Comparison of ENCODE assay signal across 9 cellular contexts in genomic region chr10:70479161-70479531, GRCh38. TPM values are rescaled to one million over a fixed set of nuclear protein-coding genes. Genes with fewer than 3 reads are reported as not detected.
DNase-seq lines count a peak whose midpoint lies in the region; ATAC-seq and TF ChIP-seq lines count a peak whose summit lies in the region.
"Had no signal": no experiment of that assay in that cellular context is flagged by ENCODE, and none has a peak within 500 bp of the region (broad histone marks: within the 10 kb centered on the region; RNA-seq: fewer than 3 reads in every experiment).

No MANE protein-coding gene starts in this region.

- no peaks in the 10 kb centered on the region for H3K9me3 ChIP-seq in CD8-positive, alpha-beta memory T cell (ENCODE audit: low read length)
- no peaks in the 10 kb centered on the region for H3K9me3 ChIP-seq in esophagus (ENCODE audit: control insufficient read depth in 2 of 2, insufficient read depth in 1 of 2, low read depth in 1 of 2, low read length in 1 of 2)
- no peaks in the 10 kb centered on the region for H3K9me3 ChIP-seq in ovary

- H3K27ac Mint-ChIP-seq in CD8-positive, alpha-beta memory T cell: no peak overlapping the region

- no peaks in the 10 kb centered on the region for H3K9me3 Mint-ChIP-seq in CD8-positive, alpha-beta memory T cell

- 41 to 45% methylated on average over 9 of the region's 9 CpGs for WGBS in esophagus, 2 donors
- WGBS in ovary, 3 donors: 13 to 37% (median 24%) methylated on average over 9 of the region's 9 CpGs

- CTCF ChIA-PET in CD8-positive, alpha-beta memory T cell (lab: Charles Lee): no interaction called here

- TF ChIP-seq CTCF in ovary (IDR thresholded peaks at IDR 0.05): no peak

- peaks cover 33 to 52% (median 39%) of the 10 kb centered on the region in 3 donors for H3K4me1 Mint-ChIP-seq in CD8-positive, alpha-beta memory T cell

- no peaks in the 10 kb centered on the region for H3K36me3 ChIP-seq in CD8-positive, alpha-beta memory T cell (ENCODE audit: insufficient read depth, low read length)
- H3K36me3 ChIP-seq in esophagus (ENCODE audit: control insufficient read depth in 2 of 2, insufficient read depth in 2 of 2, low read length in 1 of 2): no peaks in the 10 kb centered on the region
- H3K36me3 ChIP-seq in ovary: no peaks in the 10 kb centered on the region

- no peaks in the 10 kb centered on the region for H3K36me3 Mint-ChIP-seq in CD8-positive, alpha-beta memory T cell

- peaks cover 8% of the 10 kb centered on the region for H3K27me3 ChIP-seq in CD8-positive, alpha-beta memory T cell (ENCODE audit: insufficient read depth, low read length, poor library complexity, severe bottlenecking)
- H3K27me3 ChIP-seq in esophagus (ENCODE audit: control insufficient read depth in 1 of 2, insufficient read depth in 2 of 2, low read length in 2 of 2) (no peaks in the 10 kb centered on the region), ovary (no peaks in the 10 kb centered on the region)

- peaks cover 13 to 31% of the 10 kb centered on the region in 2 donors for H3K27me3 Mint-ChIP-seq in CD8-positive, alpha-beta memory T cell

- no peak for DNase-seq in CD8-positive, alpha-beta memory T cell
- peak; percentile 16 for DNase-seq in NAMALWA (ENCODE audit: low spot score)
- peak in 1 of 5 donors; percentile 53 for DNase-seq in ovary
- no peak for DNase-seq in cerebellar nuclear complex (lab: John Stamatoyannopoulos, UW)
- DNase-seq in NCI-H748 treated with DMSO at 0.1 percent for 48 hours (lab: John Stamatoyannopoulos, UW): no peak
- no peak for DNase-seq in NCI-H510A treated with DMSO at 0.1 percent for 48 hours (lab: John Stamatoyannopoulos, UW)

- no peak overlapping the region for H3K27ac ChIP-seq in CD8-positive, alpha-beta memory T cell (ENCODE audit: low read depth, low read length)
- H3K27ac ChIP-seq in esophagus (ENCODE audit: low read depth in 2 of 2, low read length in 1 of 2): peak overlapping the region; percentile 51 to 60
- peak overlapping the region; percentile 4 to 71 for H3K27ac ChIP-seq in ovary

- no peak for TF ChIP-seq POLR2A in ovary (IDR thresholded peaks at IDR 0.05)

- no peak for ATAC-seq in GM18870 (IDR thresholded peaks at IDR 0.05; ENCODE audit: unreplicated experiment)

- no peak overlapping the region for H3K4me3 ChIP-seq in CD8-positive, alpha-beta memory T cell (ENCODE audit: low read length)
- H3K4me3 ChIP-seq in esophagus (ENCODE audit: low read depth in 1 of 2, low read length in 2 of 2): peak overlapping the region; percentile 52 to 55
- peak overlapping the region; percentile 50 for H3K4me3 ChIP-seq in ovary

- peak overlapping the region; percentile 40 to 86 (median 80) for H3K4me3 Mint-ChIP-seq in CD8-positive, alpha-beta memory T cell

- TF ChIP-seq EP300 in ovary (IDR thresholded peaks at IDR 0.05): no peak

- intact Hi-C loops in ovary (cut with DNase I): no loop called here

- peaks cover 39% of the 10 kb centered on the region for H3K4me1 ChIP-seq in CD8-positive, alpha-beta memory T cell (ENCODE audit: insufficient read depth, low read length)
- H3K4me1 ChIP-seq in esophagus (ENCODE audit: control insufficient read depth in 2 of 2, insufficient read depth in 2 of 2, low read length in 1 of 2) (peaks cover 4 to 27% of the 10 kb centered on the region in 2 donors), ovary (ENCODE audit: insufficient read depth) (peaks cover 28% of the 10 kb centered on the region)

- POLR2A ChIA-PET in CD8-positive, alpha-beta memory T cell (lab: Charles Lee): no interaction called here

RNA-seq across cellular contexts. Expression of gene PALD1, which starts 0.6 kb away (rescaled TPM):
- total RNA-seq in CD8-positive, alpha-beta memory T cell: under 1 TPM; 0.20 to 0.29 TPM
- not detected for polyA plus RNA-seq in CD8-positive, alpha-beta memory T cell
- polyA plus RNA-seq in esophagus (1 to 10 TPM; 2.1 to 3.4 TPM), ovary (1 to 10 TPM; 2.2 to 7.5 TPM)
- total RNA-seq in ovary: 10 to 100 TPM in 2 of 7 donors, 1 to 10 TPM in 5; 3.3 to 10.5 (median 6.8) TPM

RNA-seq across cellular contexts. Expression of gene NODAL, which starts 37.7 kb away (rescaled TPM):
- not detected for total RNA-seq in CD8-positive, alpha-beta memory T cell
- polyA plus RNA-seq in CD8-positive, alpha-beta memory T cell: 0.43 TPM
- polyA plus RNA-seq in esophagus (under 1 TPM; 0.04 to 0.20 TPM), ovary (under 1 TPM in 1 of 2 donors, not detected in 1; 0.04 TPM)
- total RNA-seq in ovary: not detected
- total RNA-seq: NCI-H460 had no signal
